ENCODE assay signal across 8 cellular contexts in the genomic region with DNA sequence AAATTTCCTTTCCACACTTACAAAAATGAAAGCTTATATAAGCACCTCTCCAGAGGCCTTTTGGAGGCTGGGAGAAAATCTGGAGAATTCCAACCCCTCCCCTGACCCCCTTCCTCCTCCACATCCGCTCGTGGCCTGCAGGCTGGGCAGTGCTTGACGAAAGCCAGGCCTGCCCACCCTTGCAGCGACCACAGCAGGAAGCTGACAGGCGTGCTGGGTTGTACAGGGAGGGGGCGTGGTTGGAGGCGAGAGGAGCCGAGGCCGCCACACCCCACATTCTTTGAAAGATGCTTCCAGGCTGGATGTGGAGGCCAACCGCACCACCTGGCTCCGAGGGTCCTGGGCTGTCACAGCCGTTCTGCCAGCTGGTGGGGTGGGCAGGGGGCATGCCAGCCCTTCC. TPM values are rescaled to one million over a fixed set of nuclear protein-coding genes. Genes with fewer than 3 reads are reported as not detected.
DNase-seq lines count a peak whose midpoint lies in the region; ATAC-seq, FAIRE-seq and TF ChIP-seq lines count a peak whose summit lies in the region.

No MANE protein-coding gene starts in this region.

- CTCF ChIA-PET in CD4-positive, alpha-beta memory T cell (lab: Charles Lee; ENCODE audit: partially characterized antibody), result interaction anchor here (0.9 to 1.0 kb wide), 2 partner anchors 9 to 10 kb away, joined by 3 to 4 read pairs; no protein-coding TSS in a partner anchor
- CTCF ChIA-PET in mammary epithelial cell (lab: Charles Lee; ENCODE audit: low non-redundant PET), result no interaction called here

- no peaks in the 10 kb centered on the region for H3K36me3 ChIP-seq in CD4-positive, alpha-beta memory T cell (ENCODE audit: insufficient read depth, low read length)
- H3K36me3 ChIP-seq in mammary epithelial cell (ENCODE audit: insufficient read depth, low read length), result no peaks in the 10 kb centered on the region
- no peaks in the 10 kb centered on the region for H3K36me3 ChIP-seq in left lung
- no peaks in the 10 kb centered on the region for H3K36me3 ChIP-seq in upper lobe of left lung

- peak in 4 of 5 donors; percentile 27 to 45 (median 39) for DNase-seq in CD4-positive, alpha-beta memory T cell
- DNase-seq in RPMI7951 (ENCODE audit: low read depth) (peak; percentile 72), mammary epithelial cell (peak; percentile 67), left lung (peak; percentile 66 to 81), upper lobe of left lung (peak; percentile 42 to 71), KG1 (lab: John Stamatoyannopoulos, UW) (no peak), GM19239 (ENCODE audit: insufficient read length, low spot score) (no peak), NK-92 (lab: John Stamatoyannopoulos, UW; ENCODE audit: unreplicated experiment) (no peak)

- dilution Hi-C loops in mammary epithelial cell (cut with HindIII; ENCODE audit: low sequenced_read_pairs), result loop anchor here (5.0 kb wide), 1 partner anchor 54 kb away; no protein-coding TSS in a partner anchor

- H3K4me3 Mint-ChIP-seq in CD4-positive, alpha-beta memory T cell, result peak overlapping the region in 7 of 8 donors; percentile 25 to 65 (median 49)

- no peak for TF ChIP-seq EP300 in upper lobe of left lung (IDR thresholded peaks at IDR 0.05)

- intact Hi-C loops in CD4-positive, alpha-beta memory T cell (cut with micrococcal nuclease), result no loop called here
- intact Hi-C loops in mammary epithelial cell (cut with micrococcal nuclease), result loop anchor here (5.0 kb wide), 1 partner anchor 49 kb away; a partner anchor contains a TSS
- intact Hi-C loops in left lung (cut with DNase I), result no loop called here

- ATAC-seq in left lung (peak; percentile 75), upper lobe of left lung (ENCODE audit: low FRiP score in 2 of 2) (peak; percentile 19 to 91)

- H3K27ac ChIP-seq in CD4-positive, alpha-beta memory T cell (ENCODE audit: low read depth, low read length), result no peak overlapping the region
- H3K27ac ChIP-seq in mammary epithelial cell (ENCODE audit: insufficient read depth, low read depth, low read length) (no peak overlapping the region), left lung (peak overlapping the region in 1 of 2 donors; percentile 8), upper lobe of left lung (peak overlapping the region in 3 of 4 donors; percentile 15 to 34 (median 16))

- H3K9me3 ChIP-seq in CD4-positive, alpha-beta memory T cell (ENCODE audit: control insufficient read depth in 1 of 2, low read length in 2 of 2), result no peaks in the 10 kb centered on the region
- H3K9me3 ChIP-seq in mammary epithelial cell (replicated peaks; ENCODE audit: insufficient read depth, low read length) (no peaks in the 10 kb centered on the region), left lung (no peaks in the 10 kb centered on the region), upper lobe of left lung (no peaks in the 10 kb centered on the region)

- peak overlapping the region; percentile 77 for H3K4me2 ChIP-seq in mammary epithelial cell (ENCODE audit: insufficient read depth, low read depth, low read length)

- H3K79me2 ChIP-seq in mammary epithelial cell (ENCODE audit: insufficient read depth, low read length), result no peaks in the 10 kb centered on the region

- peak overlapping the region in 6 of 7 donors; percentile 30 to 90 (median 63) for H3K27ac Mint-ChIP-seq in CD4-positive, alpha-beta memory T cell

- FAIRE-seq in GM19239 (lab: Jason Lieb, UNC), result no peak

- POLR2A ChIA-PET in CD4-positive, alpha-beta memory T cell (lab: Charles Lee; ENCODE audit: partially characterized antibody), result interaction anchor here (0.7 to 3.1 kb wide), 3 partner anchors 11 to 48 kb away, joined by 3 to 34 read pairs (median 6); a partner anchor contains a TSS

- H3K4me1 ChIP-seq in CD4-positive, alpha-beta memory T cell (ENCODE audit: insufficient read depth, low read length), result peaks cover 26% of the 10 kb centered on the region
- H3K4me1 ChIP-seq in mammary epithelial cell (ENCODE audit: insufficient read depth, low read length), result peaks cover 13% of the 10 kb centered on the region
- peaks cover 0 to 9% of the 10 kb centered on the region in 2 donors for H3K4me1 ChIP-seq in left lung
- H3K4me1 ChIP-seq in upper lobe of left lung, result peaks cover 0 to 15% (median 10%) of the 10 kb centered on the region in 4 donors

- no peaks in the 10 kb centered on the region for H3K36me3 Mint-ChIP-seq in CD4-positive, alpha-beta memory T cell

- no peak overlapping the region for H3K9ac ChIP-seq in mammary epithelial cell (ENCODE audit: insufficient read depth, low read length)

- in situ Hi-C loops in mammary epithelial cell (cut with MboI; ENCODE audit: low sequenced_read_pairs in 2 of 2), result no loop called here

- no peak overlapping the region for H3K4me3 ChIP-seq in CD4-positive, alpha-beta memory T cell (ENCODE audit: low read length in 2 of 2)
- H3K4me3 ChIP-seq in mammary epithelial cell (replicated peaks in 1 of 3; ENCODE audit: insufficient read depth in 1 of 3, low read depth in 2 of 3, low read length in 3 of 3) (no peak overlapping the region), left lung (no peak overlapping the region), upper lobe of left lung (no peak overlapping the region)

- no peaks in the 10 kb centered on the region for H3K9me3 Mint-ChIP-seq in CD4-positive, alpha-beta memory T cell

- no peaks in the 10 kb centered on the region for H3K27me3 ChIP-seq in CD4-positive, alpha-beta memory T cell (ENCODE audit: insufficient read depth, low read length)
- H3K27me3 ChIP-seq in mammary epithelial cell (ENCODE audit: insufficient read depth, low read length) (no peaks in the 10 kb centered on the region), left lung (no peaks in the 10 kb centered on the region), upper lobe of left lung (no peaks in the 10 kb centered on the region)

- no peaks in the 10 kb centered on the region for H3K27me3 Mint-ChIP-seq in CD4-positive, alpha-beta memory T cell

- H2AFZ ChIP-seq in mammary epithelial cell (ENCODE audit: low read depth, low read length), result peak overlapping the region; percentile 81

- TF ChIP-seq CTCF in mammary epithelial cell (conservative IDR thresholded peaks at IDR 0.05 in 1 of 2, IDR thresholded peaks at IDR 0.05 in 1 of 2; ENCODE audit: extremely low read depth in 1 of 2, insufficient read depth in 1 of 2, low read depth in 1 of 2, low read length in 2 of 2) (peak in 1 of 2 donors; percentile 6), left lung (IDR thresholded peaks at IDR 0.05) (no peak), upper lobe of left lung (IDR thresholded peaks at IDR 0.05) (no peak)

- no peaks in the 10 kb centered on the region for H4K20me1 ChIP-seq in mammary epithelial cell (ENCODE audit: insufficient read depth, low read length)

- BruUV-seq in mammary epithelial cell (replicated peaks; lab: Mats Ljungman, UMichigan), result no TSS peak

- WGBS in mammary epithelial cell (ENCODE audit: low coverage, missing lambda C conversion rate), result 1% methylated on average over 12 of the region's 12 CpGs
- 4 to 23% methylated on average over 5 to 12 of the region's 12 CpGs for WGBS in upper lobe of left lung, 2 donors

- no peak for TF ChIP-seq POLR2A in upper lobe of left lung (IDR thresholded peaks at IDR 0.05)

- peaks cover 12 to 39% (median 27%) of the 10 kb centered on the region in 4 donors for H3K4me1 Mint-ChIP-seq in CD4-positive, alpha-beta memory T cell

RNA-seq across cellular contexts. Expression of a gene that starts 47.8 kb away (rescaled TPM):
- total RNA-seq in CD4-positive, alpha-beta memory T cell, result 1 to 10 TPM; 3.1 to 3.6 TPM
- polyA plus RNA-seq in CD4-positive, alpha-beta memory T cell, result under 1 TPM; 0.07 to 0.08 TPM
- total RNA-seq in RPMI7951 (2014; rRNA removed; shearing (Covaris generic)), result 11.2 and 21.2 TPM in 2 replicates
- total RNA-seq in mammary epithelial cell, result 10 to 100 TPM; 13.5 to 34.2 TPM
- polyA plus RNA-seq in mammary epithelial cell, result 7.0 TPM
- polyA minus RNA-seq in mammary epithelial cell, result 1.4 TPM
- total RNA-seq in left lung, result 10 to 100 TPM; 17.9 to 21.4 TPM
- 10 to 100 TPM in 3 of 6 donors, 1 to 10 TPM in 3; 3.7 to 17.0 (median 10.3) TPM for total RNA-seq in upper lobe of left lung

Comparison
In these comparisons a context has a peak if more than half of its experiments do, and no peak if none do; other contexts are left out.
1. DNase-seq: peak in CD4-positive, alpha-beta memory T cell (4 of 5), RPMI7951 (single experiment), mammary epithelial cell (single experiment), left lung (2 of 2) and upper lobe of left lung (2 of 2); none in KG1 (single experiment), GM19239 (single experiment) and NK-92 (single experiment).
2. H3K27ac ChIP-seq: peak in upper lobe of left lung (3 of 4); none in CD4-positive, alpha-beta memory T cell (single experiment) and mammary epithelial cell (single experiment).